Comparison of ENCODE assay signal across 1 cellular context in genomic region chr3:157107644-157108133, GRCh38.
A peak's percentile ranks its signal among the peaks of the same experiment; 100 is the strongest.
TF ChIP-seq lines count a peak whose summit lies in the region.

No MANE protein-coding gene starts in this region.

TF ChIP-seq in K562, 482 proteins besides CTCF, POLR2A, EP300 and RAD21 (continued from another document and continues in another):
- TF ChIP-seq BCLAF1 (IDR thresholded peaks at IDR 0.05; ENCODE audit: borderline replicate concordance in 1 of 2, control insufficient read depth in 1 of 2, low read depth in 2 of 2, low read length in 1 of 2) (no peak), KHSRP (IDR thresholded peaks at IDR 0.05) (no peak), SNIP1 (IDR thresholded peaks at IDR 0.05; ENCODE audit: low read depth) (no peak), ARID2 (IDR thresholded peaks at IDR 0.05) (no peak), CBFA2T2 (conservative IDR thresholded peaks at IDR 0.05) (peak; percentile 69), STAT6 (CRISPR knock-in tag; IDR thresholded peaks at IDR 0.05) (no peak), NFIC (IDR thresholded peaks at IDR 0.05) (peak; percentile 56), RBM17 (IDR thresholded peaks at IDR 0.05; ENCODE audit: borderline replicate concordance, low read depth, low read length) (no peak), GTF2F1 (IDR thresholded peaks at IDR 0.05; ENCODE audit: low read depth, low read length) (no peak), CEBPB (tag; IDR thresholded peaks at IDR 0.05) (peak; percentile 94), ZNF77 (CRISPR knock-in tag; IDR thresholded peaks at IDR 0.05) (no peak), BRCA1 (IDR thresholded peaks at IDR 0.05) (no peak), BRCA1 (CRISPR knock-in tag; IDR thresholded peaks at IDR 0.05) (no peak), PATZ1 (CRISPR knock-in tag; IDR thresholded peaks at IDR 0.05; ENCODE audit: borderline replicate concordance) (no peak), C11orf30 (IDR thresholded peaks at IDR 0.05; ENCODE audit: low read depth) (no peak), SFPQ (IDR thresholded peaks at IDR 0.05; ENCODE audit: low read depth, low read length) (no peak), ZNF644 (tag; IDR thresholded peaks at IDR 0.05; ENCODE audit: low read depth) (no peak), ZBTB7A (IDR thresholded peaks at IDR 0.05; ENCODE audit: borderline replicate concordance, control insufficient read depth, low read depth, low read length) (no peak), NR2F6 (CRISPR knock-in tag; IDR thresholded peaks at IDR 0.05) (no peak), ELF4 (CRISPR knock-in tag; IDR thresholded peaks at IDR 0.05) (no peak), SRSF7 (optimal IDR thresholded peaks at IDR 0.05; ENCODE audit: low read depth, low read length) (no peak), NFE2 (IDR thresholded peaks at IDR 0.05; ENCODE audit: low read depth) (peak; percentile 67), IRF9 (tag; IDR thresholded peaks at IDR 0.05) (no peak), SAFB2 (IDR thresholded peaks at IDR 0.05; ENCODE audit: borderline replicate concordance, low read depth, low read length, severe bottlenecking) (no peak), GTF2B (IDR thresholded peaks at IDR 0.05; ENCODE audit: extremely low read depth, insufficient read length) (no peak), CAMTA2 (CRISPR knock-in tag; conservative IDR thresholded peaks at IDR 0.05) (no peak), MCM7 (IDR thresholded peaks at IDR 0.05) (no peak), NBN (IDR thresholded peaks at IDR 0.05; ENCODE audit: low read depth) (no peak), ZNF407 (IDR thresholded peaks at IDR 0.05; ENCODE audit: low read depth) (no peak), CBX8 (IDR thresholded peaks at IDR 0.05; ENCODE audit: borderline replicate concordance, extremely low read depth, low read depth, low read length, poor library complexity, severe bottlenecking) (no peak), KLF1 (tag; IDR thresholded peaks at IDR 0.05) (0 out of 2 replicates have a peak, but pooled peaks have one; percentile 19), CREB3 (tag; conservative IDR thresholded peaks at IDR 0.05; ENCODE audit: low read depth) (no peak)
